ENCODE assay signal across 1 cellular context in the genomic region with DNA sequence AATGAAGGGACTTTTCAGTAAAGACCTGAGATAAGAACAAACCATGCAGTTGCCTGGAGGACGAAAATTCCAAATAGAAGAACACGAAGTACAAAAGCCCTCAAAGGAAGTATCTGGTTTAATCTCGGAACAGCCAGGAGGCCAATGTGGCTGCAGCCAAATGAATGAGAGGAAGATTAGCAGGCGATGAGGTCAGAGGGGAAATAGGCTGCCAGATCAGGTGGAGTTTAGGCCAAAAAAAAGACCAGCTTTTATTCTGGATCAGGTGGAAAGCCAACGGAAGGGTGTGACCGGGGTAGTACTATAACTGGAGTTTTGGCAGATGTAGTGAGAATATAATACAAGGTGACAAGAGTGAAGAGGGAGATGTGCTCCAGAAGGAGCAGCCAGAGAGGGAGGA.
TF ChIP-seq lines count a peak whose summit lies in the region.

No MANE protein-coding gene starts in this region.

TF ChIP-seq in endothelial cell of umbilical vein, 7 proteins besides CTCF, POLR2A, EP300 and RAD21:
- TF ChIP-seq GATA2 (IDR thresholded peaks at IDR 0.05; ENCODE audit: insufficient read depth, insufficient read length, low read depth, low read length) (no peak), JUN (IDR thresholded peaks at IDR 0.05; ENCODE audit: borderline replicate concordance, insufficient read depth, insufficient read length, low read depth) (no peak), MYC (IDR thresholded peaks at IDR 0.05; ENCODE audit: low read depth, low read length) (no peak), EZH2 (IDR thresholded peaks at IDR 0.05; ENCODE audit: borderline replicate concordance, low read depth, low read length, severe bottlenecking) (no peak), POLR2AphosphoS5 (IDR thresholded peaks at IDR 0.05; ENCODE audit: insufficient read depth, low read depth, low read length) (no peak), FOS (IDR thresholded peaks at IDR 0.05; ENCODE audit: borderline replicate concordance, insufficient read depth, low read length) (no peak)
- TF ChIP-seq, protein P1, sequence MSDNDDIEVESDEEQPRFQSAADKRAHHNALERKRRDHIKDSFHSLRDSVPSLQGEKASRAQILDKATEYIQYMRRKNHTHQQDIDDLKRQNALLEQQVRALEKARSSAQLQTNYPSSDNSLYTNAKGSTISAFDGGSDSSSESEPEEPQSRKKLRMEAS (IDR thresholded peaks at IDR 0.05; ENCODE audit: insufficient read depth, insufficient read length) = no peak
TF ChIP-seq in endothelial cell of umbilical vein: peak in this region for 0.
